8 cellular contexts compared by ENCODE assay signal in the genomic region with DNA sequence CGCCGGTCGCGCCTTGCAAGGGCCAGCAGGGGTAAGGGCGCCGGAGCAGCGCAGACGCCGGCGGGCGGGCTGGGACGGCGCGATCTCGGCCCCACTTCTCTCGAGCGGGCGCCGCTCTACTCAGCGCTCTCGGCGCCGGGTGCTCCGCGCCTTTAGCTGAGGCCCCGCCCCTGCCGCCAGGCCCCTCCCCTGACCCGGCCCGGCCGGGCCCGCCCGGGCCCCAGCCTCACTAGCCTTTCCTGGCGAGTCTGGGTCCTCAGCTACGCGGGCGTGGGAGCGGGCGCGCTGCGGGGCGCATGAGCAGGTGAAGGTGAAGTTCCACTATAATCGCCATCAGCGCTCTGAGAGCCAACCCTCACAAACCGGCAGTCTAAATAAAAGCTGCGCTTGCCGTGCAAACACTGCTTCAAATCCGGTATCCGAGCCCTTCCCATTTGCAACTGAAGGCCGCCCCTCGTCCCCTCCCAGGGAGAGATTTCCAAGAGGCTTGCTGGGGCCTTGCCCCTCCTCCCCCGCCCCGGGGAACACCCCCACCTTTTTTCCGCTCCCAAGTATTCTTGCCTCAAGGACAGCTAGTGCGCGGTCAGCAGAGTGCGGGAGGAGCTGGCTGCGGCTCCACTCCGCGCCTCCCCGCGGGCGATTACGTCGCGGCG. TPM values are rescaled to one million over a fixed set of nuclear protein-coding genes. Genes with fewer than 3 reads are reported as not detected.
DNase-seq lines count a peak whose midpoint lies in the region; ATAC-seq and TF ChIP-seq lines count a peak whose summit lies in the region.

A gene with protein sequence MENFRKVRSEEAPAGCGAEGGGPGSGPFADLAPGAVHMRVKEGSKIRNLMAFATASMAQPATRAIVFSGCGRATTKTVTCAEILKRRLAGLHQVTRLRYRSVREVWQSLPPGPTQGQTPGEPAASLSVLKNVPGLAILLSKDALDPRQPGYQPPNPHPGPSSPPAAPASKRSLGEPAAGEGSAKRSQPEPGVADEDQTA (minus strand): TSS at position 125 of the 653 bp plus-strand sequence. CDS start 189 bp downstream, outside the sequence.

- ATAC-seq in GM19328 (IDR thresholded peaks at IDR 0.05; ENCODE audit: unreplicated experiment) = peak; percentile 86

- H3K4me3 ChIP-seq in BLaER1 treated with 17β-estradiol and CSF1 and Interleukin-3, amounts not matched to agents 10 nM and 100 nM = peak within 1 kb of the TSS; percentile 54 to 69 (median 60)
- H3K4me3 ChIP-seq in PC-9 (peak within 1 kb of the TSS; percentile 92), fibroblast of villous mesenchyme (ENCODE audit: low read depth, low read length) (peak within 1 kb of the TSS; percentile 83)

- H3K4me1 ChIP-seq in BLaER1 treated with 17β-estradiol and CSF1 and Interleukin-3, amounts not matched to agents 10 nM and 100 nM = peaks cover 30 to 54% (median 44%) of the 10 kb centered on the region in 10 experiments; a peak in 19 of 20 replicates
- H3K4me1 ChIP-seq in PC-9 (replicated peaks; ENCODE audit: insufficient read depth) = peaks cover 26% of the 10 kb centered on the region

- H3K4me2 ChIP-seq in BLaER1 treated with 17β-estradiol and CSF1 and Interleukin-3, amounts not matched to agents 10 nM and 100 nM = peak within 1 kb of the TSS; percentile 83 to 96 (median 93)
- peak within 1 kb of the TSS; percentile 96 for H3K4me2 ChIP-seq in PC-9

- H4K20me1 ChIP-seq in BLaER1 treated with 17β-estradiol and CSF1 and Interleukin-3, amounts not matched to agents 10 nM and 100 nM = peaks cover 0 to 38% (median 16%) of the 10 kb centered on the region in 11 experiments; a peak in 11 of 22 replicates
- H4K20me1 ChIP-seq in PC-9 (ENCODE audit: insufficient read depth) = peaks cover 20% of the 10 kb centered on the region

- TF ChIP-seq CTCF in PC-9 (conservative IDR thresholded peaks at IDR 0.05) (0 out of 2 replicates have a peak, but pooled peaks have one; percentile 2), fibroblast of villous mesenchyme (IDR thresholded peaks at IDR 0.05; ENCODE audit: insufficient read depth, low read depth, low read length) (no peak), nephron (IDR thresholded peaks at IDR 0.05; ENCODE audit: unreplicated experiment in 3 of 3) (no peak)

- CTCF ChIA-PET in PC-9 (lab: Charles Lee) = interaction anchor here (0.6 to 0.9 kb wide), 4 partner anchors 9 to 101 kb away, joined by 3 to 14 read pairs (median 4); partner anchors contain the start of gene PPCDC

- peak within 1 kb of the TSS; percentile 74 to 86 (median 83) for H3K4me3 Mint-ChIP-seq in nephron

- POLR2A ChIA-PET in PC-9 (lab: Charles Lee; ENCODE audit: unreplicated experiment) = interaction anchor here (0.6 kb wide), 3 partner anchors 22 to 494 kb away, joined by 4 to 16 read pairs (median 10); partner anchors contain the start of gene SIN3A

- H3K9ac ChIP-seq in BLaER1 treated with 17β-estradiol and CSF1 and Interleukin-3, amounts not matched to agents 10 nM and 100 nM = peak within 1 kb of the TSS; percentile 38 to 72 (median 65); a peak in 21 of 22 replicates

- H3K36me3 Mint-ChIP-seq in nephron (ENCODE audit: low read depth) = no peaks in the 10 kb centered on the region

- H3K27me3 Mint-ChIP-seq in nephron (ENCODE audit: low read depth) = peaks cover 74% of the 10 kb centered on the region

- peak within 1 kb of the TSS in 3 of 11 experiments; percentile 17 to 40 (median 18); a peak in 3 of 22 replicates for H3K27ac ChIP-seq in BLaER1 treated with 17β-estradiol and CSF1 and Interleukin-3, amounts not matched to agents 10 nM and 100 nM
- H3K27ac ChIP-seq in PC-9 = peak within 1 kb of the TSS; percentile 75

- peak; percentile 78 for DNase-seq in HK-2 (ENCODE audit: unreplicated experiment)
- DNase-seq in PC-9 = peak; percentile 74 to 88
- DNase-seq in activated effector memory CD4-positive, alpha-beta T cell treated with anti-CD3 and anti-CD28 coated beads, Interleukin-2, amount 50 U/mL, for 16 hours = peak; percentile 90
- DNase-seq in fibroblast of villous mesenchyme (ENCODE audit: low read depth) = peak; percentile 85
- DNase-seq in stimulated activated naive CD4-positive, alpha-beta T cell treated with Interleukin-2 at 50 U/mL for 16 hours (lab: John Stamatoyannopoulos, UW) = peak; percentile 66

- H3K9me3 ChIP-seq in BLaER1 treated with 17β-estradiol and CSF1 and Interleukin-3, amounts not matched to agents 10 nM and 100 nM (replicated peaks in 1 of 11) = peaks cover 0 to 10% (median 0%) of the 10 kb centered on the region in 11 experiments; a peak in 11 of 22 replicates
- H3K9me3 ChIP-seq in PC-9 (ENCODE audit: insufficient read depth, low read depth) = no peaks in the 10 kb centered on the region

- peaks cover 28% of the 10 kb centered on the region for H3K79me2 ChIP-seq in PC-9 (ENCODE audit: low read depth)

- H3K9me2 ChIP-seq in PC-9 (ENCODE audit: insufficient read depth) = no peaks in the 10 kb centered on the region

- BruUV-seq in PC-9 (replicated peaks; lab: Mats Ljungman, UMichigan) = no TSS peak

- H3K27me3 ChIP-seq in BLaER1 treated with 17β-estradiol and CSF1 and Interleukin-3, amounts not matched to agents 10 nM and 100 nM = peaks cover 58 to 80% (median 74%) of the 10 kb centered on the region in 11 experiments
- H3K27me3 ChIP-seq in PC-9 (ENCODE audit: insufficient read depth, low read depth) = no peaks in the 10 kb centered on the region

- H3K9me3 Mint-ChIP-seq in nephron = no peaks in the 10 kb centered on the region

- H3K4me1 Mint-ChIP-seq in nephron = peaks cover 20% of the 10 kb centered on the region

- H3F3A ChIP-seq in PC-9 (ENCODE audit: insufficient read depth, low read depth) = peaks cover 30% of the 10 kb centered on the region

- intact Hi-C loops in PC-9 (cut with micrococcal nuclease; ENCODE audit: unreplicated experiment) = loop anchor here (2.0 to 10.0 kb wide), 3 partner anchors 26 to 582 kb away; partner anchors contain the start of gene PPCDC

- peak within 1 kb of the TSS in 2 of 3 experiments; percentile 75 to 90 for H3K27ac Mint-ChIP-seq in nephron

- H2AFZ ChIP-seq in PC-9 = peak within 1 kb of the TSS; percentile 93

- H3K36me3 ChIP-seq in BLaER1 treated with 17β-estradiol and CSF1 and Interleukin-3, amounts not matched to agents 10 nM and 100 nM = no peaks in the 10 kb centered on the region
- no peaks in the 10 kb centered on the region for H3K36me3 ChIP-seq in PC-9 (ENCODE audit: low read depth)

RNA-seq across cellular contexts. Expression of the gene that starts here (rescaled TPM):
- total RNA-seq in PC-9 (2021) (14.9 and 19.6 TPM in 2 replicates), fibroblast of villous mesenchyme (2.6 and 11.0 TPM in 2 replicates)
